Comparison of ENCODE assay signal across 16 cellular contexts in the genomic region with DNA sequence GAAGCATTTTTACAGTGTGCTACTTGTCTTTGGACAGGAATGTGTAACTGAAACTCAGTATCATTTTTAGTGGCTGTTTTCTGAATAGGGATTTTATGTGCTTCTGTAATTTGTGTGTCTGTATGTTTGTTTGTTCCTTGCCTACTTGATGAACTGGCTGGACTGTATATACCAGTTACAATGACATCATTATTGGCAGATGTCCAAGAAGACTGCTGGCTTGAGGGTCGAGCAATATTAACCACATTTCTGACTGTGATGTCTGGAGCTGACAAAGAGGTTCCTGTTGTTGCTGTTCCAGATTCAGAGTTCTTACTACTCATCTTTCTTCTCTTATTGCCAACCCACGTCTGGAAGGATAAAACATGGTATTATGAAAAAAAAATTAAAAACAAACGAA. TPM values are rescaled to one million over a fixed set of nuclear protein-coding genes. Genes with fewer than 3 reads are reported as not detected.
DNase-seq lines count a peak whose midpoint lies in the region; ATAC-seq, FAIRE-seq and TF ChIP-seq lines count a peak whose summit lies in the region.
"Had no signal": no experiment of that assay in that cellular context is flagged by ENCODE, and none has a peak within 500 bp of the region (broad histone marks: within the 10 kb centered on the region; RNA-seq: fewer than 3 reads in every experiment).

No MANE protein-coding gene starts in this region.

- ATAC-seq in HepG2 (no peak), right lobe of liver (no peak)
- ATAC-seq: heart left ventricle; stimulated activated effector memory CD8-positive, alpha-beta T cell treated with anti-CD3 and anti-CD28 coated beads, Interleukin-12 subunit alpha, Interleukin-12 subunit beta, amount 100 ng/mL, for 72 hours had no signal

- in situ Hi-C loops in HepG2 (cut with HindIII; ENCODE audit: extremely low pct_ligation_motif_present, low pct_unique_long_range_greater_than_20kb) = no loop called here

- no peak overlapping the region for H3K27ac ChIP-seq in HepG2 (ENCODE audit: extremely low read length, insufficient read depth, low read length)
- H3K27ac ChIP-seq in right lobe of liver = no peak overlapping the region
- no peak overlapping the region for H3K27ac ChIP-seq in colonic mucosa
- no peak overlapping the region for H3K27ac ChIP-seq in tibial nerve
- H3K27ac ChIP-seq: heart left ventricle, ovary had no signal

- H3K9ac ChIP-seq in HepG2 (ENCODE audit: insufficient read depth, low read depth, low read length) = no peak overlapping the region
- H3K9ac ChIP-seq in colonic mucosa (ENCODE audit: low read depth in 2 of 2, low read length in 2 of 2) = no peak overlapping the region

- no peak for DNase-seq in HepG2 (ENCODE audit: low spot score)
- no peak for DNase-seq in right lobe of liver
- peak; percentile 3 for DNase-seq in RCC 7860 (ENCODE audit: low spot score)
- peak; percentile 90 for DNase-seq in foreskin melanocyte
- no peak for DNase-seq in CD14-positive monocyte (ENCODE audit: low spot score)
- no peak for DNase-seq in anterior cingulate cortex (lab: John Stamatoyannopoulos, UW)
- DNase-seq in colonic mucosa = no peak
- no peak for DNase-seq in tibial nerve (ENCODE audit: low spot score in 2 of 2)
- DNase-seq: activated CD4-positive, alpha-beta T cell treated with anti-CD3 and anti-CD28 coated beads, Interleukin-2, amount 50 U/mL, for 48 hours; effector CD4-positive, alpha-beta T cell; heart left ventricle; MV-4-11; ovary had no signal

- FAIRE-seq in HepG2 (lab: Jason Lieb, UNC) (no peak), RCC 7860 (lab: Jason Lieb, UNC) (no peak)

- H3K4me3 Mint-ChIP-seq in CD14-positive monocyte = no peak overlapping the region
- H3K4me3 Mint-ChIP-seq: activated naive CD4-positive, alpha-beta T cell treated with anti-CD3 and anti-CD28 coated beads, Interleukin-2, amount 50 U/mL, for 24 hours; memory B cell; stimulated activated effector memory CD8-positive, alpha-beta T cell treated with anti-CD3 and anti-CD28 coated beads, Interleukin-12 subunit alpha, Interleukin-12 subunit beta, amount 100 ng/mL, for 72 hours had no signal

- TF ChIP-seq POLR2A in HepG2 (IDR thresholded peaks at IDR 0.05; ENCODE audit: insufficient read depth in 1 of 2, low read depth in 2 of 2, low read length in 2 of 2) = no peak
- TF ChIP-seq POLR2A in right lobe of liver (IDR thresholded peaks at IDR 0.05) = no peak
- TF ChIP-seq POLR2A in tibial nerve (IDR thresholded peaks at IDR 0.05) = no peak

- no peak overlapping the region for H3K27ac Mint-ChIP-seq in CD14-positive monocyte
- H3K27ac Mint-ChIP-seq: activated naive CD4-positive, alpha-beta T cell treated with anti-CD3 and anti-CD28 coated beads, Interleukin-2, amount 50 U/mL, for 24 hours; memory B cell; stimulated activated effector memory CD8-positive, alpha-beta T cell treated with anti-CD3 and anti-CD28 coated beads, Interleukin-12 subunit alpha, Interleukin-12 subunit beta, amount 100 ng/mL, for 72 hours had no signal

- TF ChIP-seq RAD21 in HepG2 (CRISPR knock-in tag; IDR thresholded peaks at IDR 0.05) = no peak

- no peaks in the 10 kb centered on the region for H4K20me1 ChIP-seq in HepG2 (ENCODE audit: insufficient read depth, low read length)

- H3K27me3 ChIP-seq in HepG2 (ENCODE audit: control insufficient read depth in 1 of 2, insufficient read depth in 2 of 2, low read length in 2 of 2) (no peaks in the 10 kb centered on the region), right lobe of liver (no peaks in the 10 kb centered on the region), colonic mucosa (no peaks in the 10 kb centered on the region), tibial nerve (no peaks in the 10 kb centered on the region)
- H3K27me3 ChIP-seq: heart left ventricle, ovary had no signal

- no peaks in the 10 kb centered on the region for H3K27me3 Mint-ChIP-seq in CD14-positive monocyte (ENCODE audit: low read depth in 3 of 3)
- H3K27me3 Mint-ChIP-seq: activated naive CD4-positive, alpha-beta T cell treated with anti-CD3 and anti-CD28 coated beads, Interleukin-2, amount 50 U/mL, for 24 hours; memory B cell had no signal

- intact Hi-C loops in HepG2 (cut with micrococcal nuclease; ENCODE audit: unreplicated experiment) (no loop called here), right lobe of liver (cut with DNase I) (no loop called here), CD14-positive monocyte (cut with micrococcal nuclease) (no loop called here), colonic mucosa (cut with DNase I) (no loop called here)

- BruUV-seq in HepG2 (replicated peaks; lab: Mats Ljungman, UMichigan) = no TSS peak

- TF ChIP-seq CTCF in HepG2 (CRISPR knock-in tag; IDR thresholded peaks at IDR 0.05) = no peak
- no peak for TF ChIP-seq CTCF in right lobe of liver (IDR thresholded peaks at IDR 0.05)
- TF ChIP-seq CTCF in CD14-positive monocyte (IDR thresholded peaks at IDR 0.05) = no peak
- no peak for TF ChIP-seq CTCF in colonic mucosa (IDR thresholded peaks at IDR 0.05)
- no peak for TF ChIP-seq CTCF in tibial nerve (IDR thresholded peaks at IDR 0.05)

- H3K9me3 Mint-ChIP-seq in CD14-positive monocyte = peaks cover 0 to 13% (median 3%) of the 10 kb centered on the region in 7 donors
- H3K9me3 Mint-ChIP-seq: memory B cell had no signal

- no peak overlapping the region for H3K4me2 ChIP-seq in HepG2 (ENCODE audit: low read depth, low read length)

- H3K4me1 Mint-ChIP-seq in CD14-positive monocyte = peaks cover 10% of the 10 kb centered on the region
- H3K4me1 Mint-ChIP-seq: activated naive CD4-positive, alpha-beta T cell treated with anti-CD3 and anti-CD28 coated beads, Interleukin-2, amount 50 U/mL, for 24 hours; memory B cell; stimulated activated effector memory CD8-positive, alpha-beta T cell treated with anti-CD3 and anti-CD28 coated beads, Interleukin-12 subunit alpha, Interleukin-12 subunit beta, amount 100 ng/mL, for 72 hours had no signal

- WGBS in HepG2 (ENCODE audit: low lambda C conversion rate) = 1% methylated on average over 3 of the region's 3 CpGs
- WGBS in right lobe of liver (ENCODE audit: insufficient coverage, low coverage, low lambda C conversion rate, missing lambda C conversion rate) = 14% methylated on average over 3 of the region's 3 CpGs
- WGBS in tibial nerve, 2 donors = 15 to 34% methylated on average over 3 of the region's 3 CpGs

- CTCF ChIA-PET in HepG2 (lab: Yijun Ruan, JAX; ENCODE audit: low intra/inter-chr PET ratio, low total read pairs) = no interaction called here

- H3K9me3 ChIP-seq in HepG2 (ENCODE audit: low read length) (no peaks in the 10 kb centered on the region), right lobe of liver (no peaks in the 10 kb centered on the region), colonic mucosa (no peaks in the 10 kb centered on the region), tibial nerve (no peaks in the 10 kb centered on the region)
- H3K9me3 ChIP-seq: ovary had no signal

- H2AFZ ChIP-seq in HepG2 (ENCODE audit: low read length) = no peak overlapping the region

- no peaks in the 10 kb centered on the region for H3K4me1 ChIP-seq in HepG2 (ENCODE audit: insufficient read depth, low read length)
- H3K4me1 ChIP-seq in right lobe of liver = no peaks in the 10 kb centered on the region
- no peaks in the 10 kb centered on the region for H3K4me1 ChIP-seq in colonic mucosa
- no peaks in the 10 kb centered on the region for H3K4me1 ChIP-seq in tibial nerve
- H3K4me1 ChIP-seq: heart left ventricle had no signal

- H3K36me3 Mint-ChIP-seq in CD14-positive monocyte = peaks cover 3 to 10% of the 10 kb centered on the region in 2 donors
- H3K36me3 Mint-ChIP-seq: activated naive CD4-positive, alpha-beta T cell treated with anti-CD3 and anti-CD28 coated beads, Interleukin-2, amount 50 U/mL, for 24 hours; memory B cell; stimulated activated effector memory CD8-positive, alpha-beta T cell treated with anti-CD3 and anti-CD28 coated beads, Interleukin-12 subunit alpha, Interleukin-12 subunit beta, amount 100 ng/mL, for 72 hours had no signal

- H3K79me2 ChIP-seq in HepG2 (ENCODE audit: insufficient read depth, low read length) = no peaks in the 10 kb centered on the region

- no peaks in the 10 kb centered on the region for H3K36me3 ChIP-seq in HepG2 (replicated peaks in 1 of 2; ENCODE audit: control insufficient read depth in 1 of 2, insufficient read depth in 2 of 2, low read length in 2 of 2)
- no peaks in the 10 kb centered on the region for H3K36me3 ChIP-seq in right lobe of liver
- no peaks in the 10 kb centered on the region for H3K36me3 ChIP-seq in colonic mucosa
- H3K36me3 ChIP-seq in tibial nerve = peaks cover 0 to 10% (median 0%) of the 10 kb centered on the region in 3 donors
- H3K36me3 ChIP-seq: ovary had no signal

- POLR2A ChIA-PET in HepG2 (lab: Yijun Ruan, JAX) = no interaction called here

- H3K4me3 ChIP-seq in HepG2 (replicated peaks in 1 of 3; ENCODE audit: insufficient read depth in 1 of 3, low read depth in 2 of 3, low read length in 3 of 3) = no peak overlapping the region
- no peak overlapping the region for H3K4me3 ChIP-seq in right lobe of liver
- H3K4me3 ChIP-seq in colonic mucosa = no peak overlapping the region
- H3K4me3 ChIP-seq in tibial nerve = no peak overlapping the region
- H3K4me3 ChIP-seq: heart left ventricle, ovary had no signal

- TF ChIP-seq EP300 in HepG2 (IDR thresholded peaks at IDR 0.05; ENCODE audit: low read depth in 2 of 2, low read length in 2 of 2) = no peak
- no peak for TF ChIP-seq EP300 in HepG2 (CRISPR knock-in tag; IDR thresholded peaks at IDR 0.05; ENCODE audit: borderline replicate concordance)
- TF ChIP-seq EP300 in tibial nerve (IDR thresholded peaks at IDR 0.05) = no peak

RNA-seq across cellular contexts. Expression of a gene that starts 33.0 kb away (rescaled TPM):
- 0.20 TPM in 1 of 2 replicates, not detected in the other for total RNA-seq in HepG2 (2016; rRNA removed; fragmentation: Illumina TruSeq; extraction: Trizol)
- not detected in 2 replicates for total RNA-seq in HepG2 (2016; cell fraction: cytosol; rRNA removed; fragmentation: Illumina TruSeq; extraction: Trizol; ENCODE audit: low read depth)
- total RNA-seq in HepG2 (2016; cell fraction: insoluble cytoplasmic fraction; rRNA removed; fragmentation: Illumina TruSeq; extraction: Trizol) = 0.06 and 0.09 TPM in 2 replicates
- total RNA-seq in HepG2 (2016; cell fraction: membrane; rRNA removed; fragmentation: Illumina TruSeq; extraction: Trizol) = 0.06 TPM in 1 of 2 replicates, not detected in the other
- total RNA-seq in HepG2 (2016; cell fraction: nucleus; rRNA removed; fragmentation: Illumina TruSeq; extraction: Trizol) = 0.13 TPM in 1 of 2 replicates, not detected in the other
- polyA plus RNA-seq in HepG2 (2011; rRNA removed) = 0.08 TPM in 1 of 2 replicates, not detected in the other
- 0.06 TPM in 1 of 2 replicates, not detected in the other for polyA plus RNA-seq in HepG2 (2011; cell fraction: cytosol; rRNA removed)
- 0.05 TPM in 1 of 2 replicates, not detected in the other for polyA plus RNA-seq in HepG2 (2011; cell fraction: nucleus; rRNA removed)
- polyA plus RNA-seq in HepG2 (2012) = not detected in 2 replicates
- polyA plus RNA-seq in HepG2 (2016; cell fraction: cytosol; fragmentation: Illumina TruSeq; extraction: Trizol; ENCODE audit: low read depth) = not detected in 2 replicates
- polyA plus RNA-seq in HepG2 (2016; cell fraction: insoluble cytoplasmic fraction; fragmentation: Illumina TruSeq; extraction: Trizol; ENCODE audit: low read depth) = 0.08 and 0.12 TPM in 2 replicates
- not detected in 2 replicates for polyA plus RNA-seq in HepG2 (2016; cell fraction: membrane; fragmentation: Illumina TruSeq; extraction: Trizol; ENCODE audit: low read depth)
- not detected in 2 replicates for polyA plus RNA-seq in HepG2 (2016; cell fraction: nucleus; fragmentation: Illumina TruSeq; extraction: Trizol; ENCODE audit: insufficient read depth, low read depth)
- polyA minus RNA-seq in HepG2 (2011; rRNA and poly(A)+ RNA removed; ENCODE audit: low replicate concordance) = not detected in 2 replicates
- not detected in 2 replicates for polyA minus RNA-seq in HepG2 (2011; cell fraction: cytosol; rRNA and poly(A)+ RNA removed)
- 0.13 and 0.37 TPM in 2 replicates for polyA minus RNA-seq in HepG2 (2011; cell fraction: nucleus; rRNA and poly(A)+ RNA removed)
- 1 to 10 TPM in 5 of 6 experiments, under 1 TPM in 1; 0.62 to 4.2 (median 2.1) TPM for total RNA-seq in right lobe of liver
- polyA plus RNA-seq in CD14-positive monocyte = 1 to 10 TPM; 2.8 to 3.9 TPM
- 1 to 10 TPM; 2.3 to 2.7 TPM for total RNA-seq in colonic mucosa
- 10 to 100 TPM in 1 of 4 donors, 1 to 10 TPM in 3; 3.7 to 10.2 (median 8.1) TPM for total RNA-seq in tibial nerve

Comparison
In these comparisons a context has a peak if more than half of its experiments do, and no peak if none do; other contexts are left out.
1. DNase-seq: peak in RCC 7860 (single experiment) and foreskin melanocyte (single experiment); none in HepG2 (single experiment), right lobe of liver (0 of 3), CD14-positive monocyte (single experiment), anterior cingulate cortex (0 of 58), colonic mucosa (single experiment) and tibial nerve (0 of 2).